ENCODE assay signal across 10 cellular contexts in genomic region chr11:16923987-16924386, GRCh38.
DNase-seq lines count a peak whose midpoint lies in the region; ATAC-seq, FAIRE-seq and TF ChIP-seq lines count a peak whose summit lies in the region.
"Had no signal": no experiment of that assay in that cellular context is flagged by ENCODE, and none has a peak within 500 bp of the region (broad histone marks: within the 10 kb centered on the region; RNA-seq: fewer than 3 reads in every experiment).

No MANE protein-coding gene starts in this region.

- peaks cover 32% of the 10 kb centered on the region for H3F3A ChIP-seq in MM.1S (ENCODE audit: insufficient read depth, low read length)

- H3K9me3 ChIP-seq in MM.1S (replicated peaks; ENCODE audit: insufficient read depth, low read length) (no peaks in the 10 kb centered on the region), keratinocyte (ENCODE audit: control insufficient read depth, low read depth, low read length) (no peaks in the 10 kb centered on the region)

- H3K79me2 ChIP-seq in MM.1S (ENCODE audit: low read length) (peaks cover 95% of the 10 kb centered on the region), keratinocyte (ENCODE audit: control insufficient read depth, insufficient read depth, low read length) (no peaks in the 10 kb centered on the region)

- peak overlapping the region; percentile 85 for H3K4me3 ChIP-seq in MM.1S (ENCODE audit: low read length)
- peak overlapping the region; percentile 51 to 72 (median 66) for H3K4me3 ChIP-seq in keratinocyte (ENCODE audit: control insufficient read depth in 2 of 3, extremely low read depth in 1 of 3, insufficient read depth in 2 of 3, low read depth in 1 of 3, low read length in 3 of 3)

- H3K27me3 ChIP-seq in MM.1S (replicated peaks; ENCODE audit: insufficient read depth, low read length): no peaks in the 10 kb centered on the region
- peaks cover 14% of the 10 kb centered on the region for H3K27me3 ChIP-seq in keratinocyte (ENCODE audit: control insufficient read depth, extremely low read depth, insufficient read depth, low read length)

- DNase-seq in MM.1S (peak; percentile 70), keratinocyte (ENCODE audit: low read depth, low spot score) (no peak), A172 (ENCODE audit: low spot score) (no peak), NCI-H1105 (lab: John Stamatoyannopoulos, UW) (no peak), T-helper 9 cell (no peak), hepatic stellate cell (ENCODE audit: low spot score) (no peak)

- ATAC-seq in GM21515 (IDR thresholded peaks at IDR 0.05; ENCODE audit: unreplicated experiment): peak; percentile 71

- no peaks in the 10 kb centered on the region for H3K9me2 ChIP-seq in MM.1S (replicated peaks; ENCODE audit: insufficient read depth, low read length)

- TF ChIP-seq CTCF in 22Rv1 (IDR thresholded peaks at IDR 0.05) (no peak), MM.1S (IDR thresholded peaks at IDR 0.05; ENCODE audit: low read length) (no peak), keratinocyte (optimal IDR thresholded peaks at IDR 0.05 in 1 of 3, IDR thresholded peaks at IDR 0.05 in 1 of 3, conservative IDR thresholded peaks at IDR 0.05 in 1 of 3; ENCODE audit: extremely low read depth in 1 of 3, insufficient read depth in 2 of 3, low read length in 3 of 3) (no peak)

- H2AFZ ChIP-seq in MM.1S (ENCODE audit: low read length): peak overlapping the region; percentile 57
- peak overlapping the region; percentile 21 for H2AFZ ChIP-seq in keratinocyte (ENCODE audit: control insufficient read depth, low read length)

- peak overlapping the region; percentile 58 for H3K27ac ChIP-seq in 22Rv1
- H3K27ac ChIP-seq in MM.1S (ENCODE audit: low read length): peak overlapping the region; percentile 85
- H3K27ac ChIP-seq in keratinocyte (ENCODE audit: control insufficient read depth, insufficient read depth, low read length): no peak overlapping the region
- H3K27ac ChIP-seq: C4-2B, HL-60 had no signal

- dilution Hi-C loops in keratinocyte (cut with MboI; ENCODE audit: extremely low pct_ligation_motif_present, low sequenced_read_pairs): loop anchor here (25.0 kb wide), 1 partner anchor 112 kb away; no protein-coding TSS in a partner anchor

- H3K9me1 ChIP-seq in keratinocyte (ENCODE audit: control insufficient read depth, extremely low read depth, insufficient read depth, low read length): no peaks in the 10 kb centered on the region

- no peak for FAIRE-seq in keratinocyte (lab: Jason Lieb, UNC)

- H3K4me1 ChIP-seq in MM.1S (ENCODE audit: low read length) (peaks cover 35% of the 10 kb centered on the region), keratinocyte (ENCODE audit: control insufficient read depth, extremely low read depth, insufficient read depth, low read length) (peaks cover 20% of the 10 kb centered on the region)

- H3K36me3 ChIP-seq in MM.1S (replicated peaks; ENCODE audit: insufficient read depth, low read length) (no peaks in the 10 kb centered on the region), keratinocyte (ENCODE audit: control insufficient read depth in 2 of 2, extremely low read depth in 1 of 2, insufficient read depth in 2 of 2, low read length in 2 of 2) (no peaks in the 10 kb centered on the region)

- H3K9ac ChIP-seq in MM.1S (ENCODE audit: low read length): peak overlapping the region; percentile 78; the same call in 1 of the 2 replicates
- peak overlapping the region; percentile 23 for H3K9ac ChIP-seq in keratinocyte (ENCODE audit: control insufficient read depth, extremely low read depth, insufficient read depth, low read length)

- H4K20me1 ChIP-seq in MM.1S (ENCODE audit: insufficient read depth, low read length) (no peaks in the 10 kb centered on the region), keratinocyte (ENCODE audit: control insufficient read depth, extremely low read depth, insufficient read depth, low read length) (no peaks in the 10 kb centered on the region)

- H3K4me2 ChIP-seq in MM.1S (ENCODE audit: low read depth, low read length): peak overlapping the region; percentile 98
- H3K4me2 ChIP-seq in keratinocyte (ENCODE audit: control insufficient read depth, extremely low read depth, insufficient read depth, low read depth, low read length): peak overlapping the region; percentile 97
